Comparison of ENCODE assay signal across 15 cellular contexts in the genomic region with DNA sequence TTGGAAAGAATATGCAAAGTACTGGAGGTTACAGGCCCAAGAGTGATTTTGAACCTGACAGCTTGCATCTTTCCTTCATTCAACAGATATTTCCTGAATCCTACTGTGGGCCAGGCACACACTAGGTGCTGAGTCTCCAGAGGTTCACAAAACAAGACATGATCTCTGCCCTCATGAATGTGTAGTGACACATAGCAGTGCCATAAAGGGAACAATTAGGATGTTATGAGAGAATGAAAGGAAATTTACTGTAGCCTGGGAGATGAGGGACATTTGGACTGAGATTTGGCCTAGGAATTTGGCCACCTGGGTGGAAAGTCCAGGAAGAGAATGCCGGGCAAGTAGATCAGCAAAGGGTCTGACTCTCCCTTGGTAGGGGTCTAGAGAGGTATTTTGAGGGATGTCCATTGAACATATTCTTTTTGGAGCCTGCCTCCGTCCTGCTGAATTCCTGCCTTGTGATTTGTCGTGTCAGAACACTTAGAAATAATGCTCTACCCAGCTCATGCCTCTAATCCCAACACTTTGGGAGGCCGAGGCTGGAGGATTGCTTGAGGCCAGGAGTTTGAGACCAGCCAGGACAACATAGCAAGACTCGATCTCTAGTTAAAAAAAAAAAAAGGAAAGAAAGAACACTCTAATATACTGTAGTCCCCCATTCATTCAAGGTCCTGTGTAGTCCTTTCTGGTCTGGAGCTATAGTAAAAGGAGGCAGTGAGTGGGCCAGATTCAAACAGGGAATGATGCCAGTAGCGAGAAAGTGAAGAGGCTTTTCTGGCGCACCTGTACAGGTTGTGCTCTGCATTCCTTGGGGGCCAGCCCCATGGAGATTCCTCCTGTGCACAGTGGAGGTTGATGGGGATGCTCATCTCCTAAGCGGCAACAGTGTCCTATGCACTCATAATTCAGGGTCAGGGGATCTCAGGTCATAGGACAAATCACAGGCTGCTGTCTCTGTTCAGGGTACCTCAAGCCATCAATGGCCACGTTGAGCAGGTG.
A peak's percentile ranks its signal among the peaks of the same experiment; 100 is the strongest.
DNase-seq lines count a peak whose midpoint lies in the region; ATAC-seq, FAIRE-seq and TF ChIP-seq lines count a peak whose summit lies in the region.
"Had no signal": no experiment of that assay in that cellular context is flagged by ENCODE, and none has a peak within 500 bp of the region (broad histone marks: within the 10 kb centered on the region; RNA-seq: fewer than 3 reads in every experiment).

No MANE protein-coding gene starts in this region.

- CTCF ChIA-PET in K562 (lab: Yijun Ruan, JAX; ENCODE audit: low intra/inter-chr PET ratio): interaction anchor here (0.6 kb wide), 1 partner anchor 78 kb away, joined by 3 read pairs; no protein-coding TSS in a partner anchor

- POLR2A ChIA-PET in K562 (lab: Yijun Ruan, JAX): no interaction called here
- POLR2A ChIA-PET in naive thymus-derived CD8-positive, alpha-beta T cell (lab: Charles Lee): no interaction called here

- no TSS peak for BruUV-seq in K562 (replicated peaks; lab: Mats Ljungman, UMichigan)

- in situ Hi-C loops in K562 (cut with MboI): no loop called here

- H3K9me3 ChIP-seq in H9 (ENCODE audit: control insufficient read depth, low read depth, low read length) (no peaks in the 10 kb centered on the region), K562 (replicated peaks; ENCODE audit: control insufficient read depth, insufficient read depth, low read depth, low read length) (no peaks in the 10 kb centered on the region), stomach (no peaks in the 10 kb centered on the region)
- H3K9me3 ChIP-seq: BLaER1, MG63 had no signal

- H3K4me3 Mint-ChIP-seq in H9 (no peak overlapping the region), memory B cell (no peak overlapping the region), osteocyte (ENCODE audit: unreplicated experiment) (no peak overlapping the region)
- H3K4me3 Mint-ChIP-seq in naive thymus-derived CD8-positive, alpha-beta T cell: no peak overlapping the region

- H3K4me1 Mint-ChIP-seq in H9: peaks cover 7 to 12% of the 10 kb centered on the region in 2 experiments
- H3K4me1 Mint-ChIP-seq in memory B cell: no peaks in the 10 kb centered on the region
- H3K4me1 Mint-ChIP-seq in osteocyte (ENCODE audit: unreplicated experiment): peaks cover 14% of the 10 kb centered on the region
- H3K4me1 Mint-ChIP-seq in naive thymus-derived CD8-positive, alpha-beta T cell: peaks cover 0 to 4% (median 1%) of the 10 kb centered on the region in 4 donors

- H3K4ac ChIP-seq in H9 (ENCODE audit: low read depth, low read length): no peak overlapping the region

- H3T11ph ChIP-seq in H9 (ENCODE audit: low read length): no peak overlapping the region

- TF ChIP-seq CTCF in H9 (conservative IDR thresholded peaks at IDR 0.05) (no peak), K562 (IDR thresholded peaks at IDR 0.05 in 2 of 3, conservative IDR thresholded peaks at IDR 0.05 in 1 of 3; ENCODE audit: insufficient read depth in 2 of 3, low read depth in 1 of 3, low read length in 3 of 3) (no peak), stomach (IDR thresholded peaks at IDR 0.05) (no peak), osteocyte (IDR thresholded peaks at IDR 0.05) (no peak)

- H3K9me3 Mint-ChIP-seq in H9 (no peaks in the 10 kb centered on the region), memory B cell (no peaks in the 10 kb centered on the region), osteocyte (ENCODE audit: unreplicated experiment) (no peaks in the 10 kb centered on the region)
- no peaks in the 10 kb centered on the region for H3K9me3 Mint-ChIP-seq in naive thymus-derived CD8-positive, alpha-beta T cell

- H3K27me3 Mint-ChIP-seq in H9 (ENCODE audit: low read depth): no peaks in the 10 kb centered on the region
- H3K27me3 Mint-ChIP-seq in memory B cell: no peaks in the 10 kb centered on the region
- H3K27me3 Mint-ChIP-seq in osteocyte (ENCODE audit: unreplicated experiment): no peaks in the 10 kb centered on the region
- H3K27me3 Mint-ChIP-seq in naive thymus-derived CD8-positive, alpha-beta T cell: no peaks in the 10 kb centered on the region

- H3K18ac ChIP-seq in H9 (ENCODE audit: insufficient read length, low read depth, low read length): no peak overlapping the region

- H3K27ac Mint-ChIP-seq in H9: peak overlapping the region; percentile 67 to 71 (median 70); a peak in 4 of 7 replicates
- peak overlapping the region; percentile 74 for H3K27ac Mint-ChIP-seq in memory B cell
- H3K27ac Mint-ChIP-seq in osteocyte (ENCODE audit: unreplicated experiment): no peak overlapping the region
- H3K27ac Mint-ChIP-seq in naive thymus-derived CD8-positive, alpha-beta T cell: peak overlapping the region in 5 of 10 donors; percentile 3 to 54 (median 40)

- no peak overlapping the region for H2BK20ac ChIP-seq in H9 (ENCODE audit: low read depth, low read length, poor library complexity, severe bottlenecking)

- no peak overlapping the region for H3K23ac ChIP-seq in H9 (ENCODE audit: insufficient read length, low read depth, low read length)

- H3K36me3 Mint-ChIP-seq in H9 (ENCODE audit: insufficient read depth in 1 of 3, low read depth in 3 of 3) (no peaks in the 10 kb centered on the region; a peak in 1 of 7 replicates), memory B cell (peaks cover 17% of the 10 kb centered on the region), osteocyte (ENCODE audit: unreplicated experiment) (peaks cover 7% of the 10 kb centered on the region)
- H3K36me3 Mint-ChIP-seq in naive thymus-derived CD8-positive, alpha-beta T cell: peaks cover 0 to 45% (median 10%) of the 10 kb centered on the region in 3 donors

- H3K9me1 ChIP-seq in K562 (ENCODE audit: control insufficient read depth, insufficient read depth, low read length): no peaks in the 10 kb centered on the region

- H3K23me2 ChIP-seq in H9 (ENCODE audit: insufficient read length, low read depth, low read length, poor library complexity, severe bottlenecking): no peaks in the 10 kb centered on the region

- H3K27ac ChIP-seq in H9 (ENCODE audit: insufficient read length, low read depth, low read length) (no peak overlapping the region), K562 (ENCODE audit: extremely low read depth, low read depth, low read length) (no peak overlapping the region), stomach (peak overlapping the region; percentile 54 to 83 (median 69))
- H3K27ac ChIP-seq: BLaER1 had no signal

- DNase-seq in H9 (no peak), K562 (ENCODE audit: extremely low read depth in 1 of 4, low spot score in 3 of 4) (no peak), memory B cell (ENCODE audit: low spot score in 2 of 2) (no peak), stomach (no peak), hippocampal formation (lab: John Stamatoyannopoulos, UW) (no peak), osteocyte (ENCODE audit: extremely low spot score, unreplicated experiment) (no peak)
- DNase-seq in naive thymus-derived CD8-positive, alpha-beta T cell: no peak
- DNase-seq: MG63, NCI-H446, T-helper 1 cell had no signal

- no peak for ATAC-seq in K562
- ATAC-seq in memory B cell (ENCODE audit: low read depth): no peak
- no peak for ATAC-seq in GM18907 (IDR thresholded peaks at IDR 0.05; ENCODE audit: unreplicated experiment)
- no peak for ATAC-seq in naive thymus-derived CD8-positive, alpha-beta T cell

- no peak overlapping the region for H4K8ac ChIP-seq in H9 (replicated peaks; ENCODE audit: insufficient read length, low read depth, low read length)

- no peak overlapping the region for H2BK5ac ChIP-seq in H9 (ENCODE audit: insufficient read length, low read length)

- H3K27me3 ChIP-seq in H9 (ENCODE audit: insufficient read depth, low read length): no peaks in the 10 kb centered on the region
- H3K27me3 ChIP-seq in K562 (ENCODE audit: control insufficient read depth in 2 of 2, insufficient read depth in 2 of 2, low read length in 2 of 2): no peaks in the 10 kb centered on the region
- H3K27me3 ChIP-seq in stomach: no peaks in the 10 kb centered on the region
- H3K27me3 ChIP-seq: BLaER1, MG63 had no signal

- intact Hi-C loops in K562 (cut with micrococcal nuclease): no loop called here
- intact Hi-C loops in stomach (cut with DNase I; ENCODE audit: low total_unique reads): no loop called here

- no peak for FAIRE-seq in K562 (lab: Jason Lieb, UNC)
- FAIRE-seq: astrocyte, endometrium, G401.6 had no signal

- no peak overlapping the region for H2BK120ac ChIP-seq in H9 (ENCODE audit: low read depth, low read length, poor library complexity, severe bottlenecking)

- TF ChIP-seq POLR2A in K562 (conservative IDR thresholded peaks at IDR 0.05) (no peak), stomach (IDR thresholded peaks at IDR 0.05) (no peak)

- peaks cover 6% of the 10 kb centered on the region; the same call in 1 of the 3 replicates for H3K36me3 ChIP-seq in K562 (ENCODE audit: control insufficient read depth, insufficient read depth, low read length)
- H3K36me3 ChIP-seq in stomach: peaks cover 0 to 10% (median 5%) of the 10 kb centered on the region in 4 donors
- H3K36me3 ChIP-seq: MG63 had no signal

- H3K79me1 ChIP-seq in H9 (ENCODE audit: insufficient read depth, low read depth, low read length, poor library complexity, severe bottlenecking): no peaks in the 10 kb centered on the region

- no peak overlapping the region for H3K14ac ChIP-seq in H9 (ENCODE audit: insufficient read depth, low read length)

- no peak overlapping the region for H4K91ac ChIP-seq in H9 (ENCODE audit: insufficient read length, low read depth, low read length)

- TF ChIP-seq RAD21 in K562 (CRISPR knock-in tag; conservative IDR thresholded peaks at IDR 0.05 in 1 of 2, IDR thresholded peaks at IDR 0.05 in 1 of 2): no peak

- no peak overlapping the region for H2AK5ac ChIP-seq in H9 (ENCODE audit: insufficient read length, low read length)

- H3K79me2 ChIP-seq in H9 (ENCODE audit: insufficient read depth, low read length) (no peaks in the 10 kb centered on the region), K562 (ENCODE audit: control insufficient read depth, insufficient read depth, low read length) (no peaks in the 10 kb centered on the region)

- H2BK15ac ChIP-seq in H9 (ENCODE audit: low read depth, low read length): no peak overlapping the region

- H3K4me3 ChIP-seq in K562 (no peak overlapping the region), stomach (no peak overlapping the region)
- H3K4me3 ChIP-seq: BLaER1, MG63 had no signal

- H3K9ac ChIP-seq in H9 (ENCODE audit: extremely low read depth, insufficient read length, low read length): no peak overlapping the region
- H3K9ac ChIP-seq in K562 (ENCODE audit: insufficient read depth in 1 of 2, low read depth in 2 of 2, low read length in 2 of 2): no peak overlapping the region

- no peak overlapping the region for H2AFZ ChIP-seq in H9 (ENCODE audit: low read length)
- no peak overlapping the region for H2AFZ ChIP-seq in K562 (ENCODE audit: low read depth, low read length)

- H3K56ac ChIP-seq in H9 (ENCODE audit: insufficient read length, low read depth, low read length): no peak overlapping the region

- H3K4me1 ChIP-seq in H9 (ENCODE audit: insufficient read depth, low read length) (no peaks in the 10 kb centered on the region), K562 (replicated peaks in 1 of 2; ENCODE audit: control insufficient read depth in 2 of 2, insufficient read depth in 2 of 2, low read length in 2 of 2) (peaks cover 6 to 7% of the 10 kb centered on the region in 2 experiments; a peak in 4 of 5 replicates), stomach (peaks cover 31 to 60% (median 42%) of the 10 kb centered on the region in 4 donors)

- H2BK12ac ChIP-seq in H9 (ENCODE audit: insufficient read length, low read depth, low read length): no peak overlapping the region

- no CpG with 5 or more reads among the region's 9 CpGs for whole genome bisulfite sequencing in H9 (ENCODE audit: extremely low coverage, insufficient read length, low lambda C conversion rate)
- 81% methylated on average over 7 of the region's 9 CpGs for WGBS in K562 (ENCODE audit: insufficient coverage, low coverage, missing lambda C conversion rate)
- WGBS in stomach, 5 donors: 84 to 87% (median 86%) methylated on average over 8 to 9 of the region's 9 CpGs

- TF ChIP-seq EP300 in K562 (IDR thresholded peaks at IDR 0.05; ENCODE audit: low read length) (no peak), stomach (IDR thresholded peaks at IDR 0.05) (no peak)

- H3K4me2 ChIP-seq in H9 (ENCODE audit: insufficient read depth, insufficient read length, low read length) (no peak overlapping the region), K562 (ENCODE audit: insufficient read depth, low read length) (no peak overlapping the region)

- H4K5ac ChIP-seq in H9 (ENCODE audit: insufficient read length, low read depth, low read length): no peak overlapping the region

- H4K20me1 ChIP-seq in H9 (ENCODE audit: control insufficient read depth, insufficient read depth, insufficient read length): no peaks in the 10 kb centered on the region
- no peaks in the 10 kb centered on the region; the same call in 1 of the 2 replicates for H4K20me1 ChIP-seq in K562 (replicated peaks; ENCODE audit: control insufficient read depth, insufficient read depth, low read length)
- H4K20me1 ChIP-seq: BLaER1 had no signal

Comparison
In these comparisons a context has a peak if more than half of its experiments do, and no peak if none do; other contexts are left out.
1. H3K27ac ChIP-seq: peak in stomach (5 of 5); none in H9 (single experiment) and K562 (single experiment).